Comparison of ENCODE assay signal across 1 cellular context in the genomic region with DNA sequence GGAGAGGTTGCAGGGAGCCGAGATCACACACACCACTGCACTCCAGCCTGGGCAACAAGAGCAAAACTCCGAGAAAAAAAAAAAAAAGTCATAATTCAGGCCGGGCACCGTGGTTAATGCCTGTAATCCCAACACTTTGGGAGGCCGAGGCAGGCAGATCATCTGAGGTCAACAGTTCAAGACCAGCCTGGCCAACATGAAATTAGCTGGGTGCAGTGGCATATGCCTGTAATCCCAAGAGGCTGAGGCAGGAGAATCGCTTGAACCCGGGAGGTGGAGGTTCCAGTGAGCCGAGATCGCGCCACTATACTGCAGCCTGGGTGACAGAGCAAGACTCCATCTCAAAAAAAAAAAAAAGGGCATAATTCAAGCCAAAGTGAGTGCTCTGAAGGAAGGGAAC.
A peak's percentile ranks its signal among the peaks of the same experiment; 100 is the strongest.
TF ChIP-seq lines count a peak whose summit lies in the region.

No MANE protein-coding gene starts in this region.

TF ChIP-seq in HepG2, 621 proteins besides CTCF, POLR2A, EP300 and RAD21:
- peak; percentile 51; the same call in 1 of the 2 replicates for TF ChIP-seq SP4 (CRISPR knock-in tag; IDR thresholded peaks at IDR 0.05)
- TF ChIP-seq GFI1 (CRISPR knock-in tag; IDR thresholded peaks at IDR 0.05; ENCODE audit: borderline replicate concordance), result peak; percentile 23; the same call in 1 of the 2 replicates
